Comparison of ENCODE assay signal across 8 cellular contexts in the genomic region with DNA sequence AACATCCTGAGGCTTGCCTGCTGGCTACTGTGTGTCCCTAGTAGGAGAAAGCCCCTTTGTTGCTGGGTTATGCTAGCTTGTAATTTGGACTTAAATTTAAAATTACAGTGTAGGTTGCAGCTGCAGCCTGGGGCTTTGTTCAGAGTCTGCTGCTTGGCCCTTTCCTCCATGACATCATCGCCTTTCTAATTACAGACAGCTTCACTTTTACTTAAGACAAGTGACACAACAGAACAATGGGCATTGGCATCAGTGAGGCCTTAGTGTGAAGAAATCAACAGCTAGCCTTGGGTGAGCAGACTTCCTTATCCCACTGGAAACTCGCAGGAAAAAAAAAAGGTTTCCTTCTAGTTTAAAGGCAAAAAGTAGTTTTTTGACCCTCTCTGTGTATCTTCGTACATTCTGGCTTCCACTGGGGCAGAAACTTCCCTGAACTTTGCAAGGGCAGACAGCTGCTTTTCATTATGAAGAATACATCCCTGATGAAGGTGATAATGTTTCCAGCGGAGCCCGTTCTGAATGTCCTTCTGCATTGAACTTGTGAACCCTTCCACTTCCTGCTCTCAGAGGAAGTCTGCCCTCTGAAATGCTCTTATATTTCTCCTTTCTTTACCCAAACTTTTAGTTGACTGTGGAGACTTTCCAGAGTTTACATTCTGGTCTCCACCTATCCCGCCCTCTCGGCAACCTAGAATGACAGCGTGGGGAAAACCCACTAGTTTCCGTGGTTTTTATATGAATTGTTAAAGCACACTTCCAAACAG.
DNase-seq lines count a peak whose midpoint lies in the region; ATAC-seq, FAIRE-seq and TF ChIP-seq lines count a peak whose summit lies in the region.

No MANE protein-coding gene starts in this region.

- CTCF ChIA-PET in K562 (lab: Yijun Ruan, JAX; ENCODE audit: low intra/inter-chr PET ratio): no interaction called here

- ATAC-seq in K562 (no peak), HG03039 (IDR thresholded peaks at IDR 0.05; ENCODE audit: unreplicated experiment) (no peak), HG02852 (IDR thresholded peaks at IDR 0.05; ENCODE audit: unreplicated experiment) (no peak), GM18517 (IDR thresholded peaks at IDR 0.05; ENCODE audit: unreplicated experiment) (no peak)

- H3K27ac ChIP-seq in K562 (ENCODE audit: extremely low read depth, low read depth, low read length) (no peak overlapping the region), muscle layer of duodenum (ENCODE audit: low read length) (peak overlapping the region; percentile 58)

- no peaks in the 10 kb centered on the region for H3K9me3 ChIP-seq in BE2C
- no peaks in the 10 kb centered on the region for H3K9me3 ChIP-seq in K562 (replicated peaks; ENCODE audit: control insufficient read depth, insufficient read depth, low read depth, low read length)
- no peaks in the 10 kb centered on the region for H3K9me3 ChIP-seq in muscle layer of duodenum (ENCODE audit: control insufficient read depth in 1 of 2, low read length in 2 of 2)

- no peaks in the 10 kb centered on the region for H4K20me1 ChIP-seq in K562 (replicated peaks; ENCODE audit: control insufficient read depth, insufficient read depth, low read length)

- no peaks in the 10 kb centered on the region for H3K79me2 ChIP-seq in K562 (ENCODE audit: control insufficient read depth, insufficient read depth, low read length)

- 39% methylated on average over 8 of the region's 9 CpGs for WGBS in K562 (ENCODE audit: insufficient coverage, low coverage, missing lambda C conversion rate)

- H3K27me3 ChIP-seq in BE2C (no peaks in the 10 kb centered on the region), K562 (ENCODE audit: control insufficient read depth in 2 of 2, insufficient read depth in 2 of 2, low read length in 2 of 2) (no peaks in the 10 kb centered on the region), muscle layer of duodenum (ENCODE audit: low read depth, low read length) (no peaks in the 10 kb centered on the region)

- no peak for FAIRE-seq in K562 (lab: Jason Lieb, UNC)

- H2AFZ ChIP-seq in K562 (ENCODE audit: low read depth, low read length): peak overlapping the region; percentile 64

- H3K4me1 ChIP-seq in BE2C: peaks cover 5% of the 10 kb centered on the region; the same call in 1 of the 2 replicates
- H3K4me1 ChIP-seq in K562 (replicated peaks in 1 of 2; ENCODE audit: control insufficient read depth in 2 of 2, insufficient read depth in 2 of 2, low read length in 2 of 2): peaks cover 0 to 7% of the 10 kb centered on the region in 2 experiments; a peak in 2 of 5 replicates
- H3K4me1 ChIP-seq in muscle layer of duodenum (ENCODE audit: control insufficient read depth in 1 of 2, insufficient read depth in 2 of 2, low read length in 2 of 2): peaks cover 0 to 4% of the 10 kb centered on the region in 2 donors

- H3K9me1 ChIP-seq in K562 (ENCODE audit: control insufficient read depth, insufficient read depth, low read length): no peaks in the 10 kb centered on the region

- TF ChIP-seq CTCF in BE2C (IDR thresholded peaks at IDR 0.05; ENCODE audit: low read depth, low read length) (no peak), K562 (IDR thresholded peaks at IDR 0.05 in 2 of 3, conservative IDR thresholded peaks at IDR 0.05 in 1 of 3; ENCODE audit: insufficient read depth in 2 of 3, low read depth in 1 of 3, low read length in 3 of 3) (no peak)

- H3K9ac ChIP-seq in K562 (ENCODE audit: insufficient read depth in 1 of 2, low read depth in 2 of 2, low read length in 2 of 2): no peak overlapping the region

- POLR2A ChIA-PET in K562 (lab: Yijun Ruan, JAX): no interaction called here

- H3K36me3 ChIP-seq in BE2C: no peaks in the 10 kb centered on the region
- no peaks in the 10 kb centered on the region for H3K36me3 ChIP-seq in K562 (ENCODE audit: control insufficient read depth, insufficient read depth, low read length)
- H3K36me3 ChIP-seq in muscle layer of duodenum (ENCODE audit: control insufficient read depth in 1 of 2, insufficient read depth in 2 of 2, low read length in 2 of 2): no peaks in the 10 kb centered on the region

- intact Hi-C loops in K562 (cut with micrococcal nuclease): no loop called here

- H3K4me3 ChIP-seq in BE2C (ENCODE audit: low read depth, low read length) (no peak overlapping the region), K562 (no peak overlapping the region), muscle layer of duodenum (ENCODE audit: low read depth in 1 of 2, low read length in 2 of 2) (no peak overlapping the region)

- DNase-seq in BE2C: peak; percentile 23
- DNase-seq in NCI-H146 treated with DMSO at 0.1 percent for 48 hours (lab: John Stamatoyannopoulos, UW; ENCODE audit: unreplicated experiment): peak; percentile 27
- DNase-seq in K562 (ENCODE audit: extremely low read depth in 1 of 4, low spot score in 3 of 4): no peak
- no peak for DNase-seq in ureter (ENCODE audit: low spot score)

- no peak for TF ChIP-seq RAD21 in K562 (CRISPR knock-in tag; conservative IDR thresholded peaks at IDR 0.05 in 1 of 2, IDR thresholded peaks at IDR 0.05 in 1 of 2)

- no peak for TF ChIP-seq POLR2A in K562 (conservative IDR thresholded peaks at IDR 0.05)

- TF ChIP-seq EP300 in K562 (IDR thresholded peaks at IDR 0.05; ENCODE audit: low read length): no peak

- H3K4me2 ChIP-seq in K562 (ENCODE audit: insufficient read depth, low read length): no peak overlapping the region

- in situ Hi-C loops in K562 (cut with MboI): no loop called here

- no TSS peak for BruUV-seq in K562 (replicated peaks; lab: Mats Ljungman, UMichigan)

TF ChIP-seq in K562, 482 proteins besides CTCF, POLR2A, EP300 and RAD21 (continues in another document):
- peak; percentile 48; the same call in 1 of the 2 replicates for TF ChIP-seq GABPA (tag; conservative IDR thresholded peaks at IDR 0.05; ENCODE audit: low read depth)
- TF ChIP-seq MCM7 (IDR thresholded peaks at IDR 0.05): no peak
- TF ChIP-seq GATAD2B (IDR thresholded peaks at IDR 0.05; ENCODE audit: borderline replicate concordance): no peak
- no peak for TF ChIP-seq SUPT5H (IDR thresholded peaks at IDR 0.05)
- TF ChIP-seq TCF7L2 (IDR thresholded peaks at IDR 0.05; ENCODE audit: low read depth, low read length): no peak
- TF ChIP-seq, protein P1, sequence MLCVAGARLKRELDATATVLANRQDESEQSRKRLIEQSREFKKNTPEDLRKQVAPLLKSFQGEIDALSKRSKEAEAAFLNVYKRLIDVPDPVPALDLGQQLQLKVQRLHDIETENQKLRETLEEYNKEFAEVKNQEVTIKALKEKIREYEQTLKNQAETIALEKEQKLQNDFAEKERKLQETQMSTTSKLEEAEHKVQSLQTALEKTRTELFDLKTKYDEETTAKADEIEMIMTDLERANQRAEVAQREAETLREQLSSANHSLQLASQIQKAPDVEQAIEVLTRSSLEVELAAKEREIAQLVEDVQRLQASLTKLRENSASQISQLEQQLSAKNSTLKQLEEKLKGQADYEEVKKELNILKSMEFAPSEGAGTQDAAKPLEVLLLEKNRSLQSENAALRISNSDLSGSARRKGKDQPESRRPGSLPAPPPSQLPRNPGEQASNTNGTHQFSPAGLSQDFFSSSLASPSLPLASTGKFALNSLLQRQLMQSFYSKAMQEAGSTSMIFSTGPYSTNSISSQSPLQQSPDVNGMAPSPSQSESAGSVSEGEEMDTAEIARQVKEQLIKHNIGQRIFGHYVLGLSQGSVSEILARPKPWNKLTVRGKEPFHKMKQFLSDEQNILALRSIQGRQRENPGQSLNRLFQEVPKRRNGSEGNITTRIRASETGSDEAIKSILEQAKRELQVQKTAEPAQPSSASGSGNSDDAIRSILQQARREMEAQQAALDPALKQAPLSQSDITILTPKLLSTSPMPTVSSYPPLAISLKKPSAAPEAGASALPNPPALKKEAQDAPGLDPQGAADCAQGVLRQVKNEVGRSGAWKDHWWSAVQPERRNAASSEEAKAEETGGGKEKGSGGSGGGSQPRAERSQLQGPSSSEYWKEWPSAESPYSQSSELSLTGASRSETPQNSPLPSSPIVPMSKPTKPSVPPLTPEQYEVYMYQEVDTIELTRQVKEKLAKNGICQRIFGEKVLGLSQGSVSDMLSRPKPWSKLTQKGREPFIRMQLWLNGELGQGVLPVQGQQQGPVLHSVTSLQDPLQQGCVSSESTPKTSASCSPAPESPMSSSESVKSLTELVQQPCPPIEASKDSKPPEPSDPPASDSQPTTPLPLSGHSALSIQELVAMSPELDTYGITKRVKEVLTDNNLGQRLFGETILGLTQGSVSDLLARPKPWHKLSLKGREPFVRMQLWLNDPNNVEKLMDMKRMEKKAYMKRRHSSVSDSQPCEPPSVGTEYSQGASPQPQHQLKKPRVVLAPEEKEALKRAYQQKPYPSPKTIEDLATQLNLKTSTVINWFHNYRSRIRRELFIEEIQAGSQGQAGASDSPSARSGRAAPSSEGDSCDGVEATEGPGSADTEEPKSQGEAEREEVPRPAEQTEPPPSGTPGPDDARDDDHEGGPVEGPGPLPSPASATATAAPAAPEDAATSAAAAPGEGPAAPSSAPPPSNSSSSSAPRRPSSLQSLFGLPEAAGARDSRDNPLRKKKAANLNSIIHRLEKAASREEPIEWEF (CRISPR knock-in tag; IDR thresholded peaks at IDR 0.05): no peak
- TF ChIP-seq, protein P2, sequence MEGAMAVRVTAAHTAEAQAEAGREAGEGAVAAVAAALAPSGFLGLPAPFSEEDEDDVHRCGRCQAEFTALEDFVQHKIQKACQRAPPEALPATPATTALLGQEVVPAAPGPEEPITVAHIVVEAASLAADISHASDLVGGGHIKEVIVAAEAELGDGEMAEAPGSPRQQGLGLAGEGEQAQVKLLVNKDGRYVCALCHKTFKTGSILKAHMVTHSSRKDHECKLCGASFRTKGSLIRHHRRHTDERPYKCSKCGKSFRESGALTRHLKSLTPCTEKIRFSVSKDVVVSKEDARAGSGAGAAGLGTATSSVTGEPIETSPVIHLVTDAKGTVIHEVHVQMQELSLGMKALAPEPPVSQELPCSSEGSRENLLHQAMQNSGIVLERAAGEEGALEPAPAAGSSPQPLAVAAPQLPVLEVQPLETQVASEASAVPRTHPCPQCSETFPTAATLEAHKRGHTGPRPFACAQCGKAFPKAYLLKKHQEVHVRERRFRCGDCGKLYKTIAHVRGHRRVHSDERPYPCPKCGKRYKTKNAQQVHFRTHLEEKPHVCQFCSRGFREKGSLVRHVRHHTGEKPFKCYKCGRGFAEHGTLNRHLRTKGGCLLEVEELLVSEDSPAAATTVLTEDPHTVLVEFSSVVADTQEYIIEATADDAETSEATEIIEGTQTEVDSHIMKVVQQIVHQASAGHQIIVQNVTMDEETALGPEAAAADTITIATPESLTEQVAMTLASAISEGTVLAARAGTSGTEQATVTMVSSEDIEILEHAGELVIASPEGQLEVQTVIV (CRISPR knock-in tag; IDR thresholded peaks at IDR 0.05; ENCODE audit: borderline replicate concordance): no peak
- no peak for TF ChIP-seq PML (IDR thresholded peaks at IDR 0.05; ENCODE audit: low read length)
- TF ChIP-seq HCFC1 (IDR thresholded peaks at IDR 0.05; ENCODE audit: low read depth, low read length): no peak
- no peak for TF ChIP-seq MBD2 (IDR thresholded peaks at IDR 0.05; ENCODE audit: borderline replicate concordance, low read depth)
- TF ChIP-seq ATF7 (IDR thresholded peaks at IDR 0.05): peak; percentile 42; the same call in 1 of the 2 replicates
- TF ChIP-seq NONO (IDR thresholded peaks at IDR 0.05; ENCODE audit: low read depth in 2 of 2, low read length in 1 of 2): no peak

Comparison
In these comparisons a context has a peak if more than half of its experiments do, and no peak if none do; other contexts are left out.
1. DNase-seq: peak in BE2C (single experiment) and NCI-H146 treated with DMSO at 0.1 percent for 48 hours (single experiment); none in K562 (0 of 4) and ureter (single experiment).